21 cellular contexts compared by ENCODE assay signal in genomic region chr11:1077417-1078119, GRCh38. TPM values are rescaled to one million over a fixed set of nuclear protein-coding genes. Genes with fewer than 3 reads are reported as not detected.
DNase-seq lines count a peak whose midpoint lies in the region; ATAC-seq and TF ChIP-seq lines count a peak whose summit lies in the region.
"Had no signal": no experiment of that assay in that cellular context is flagged by ENCODE, and none has a peak within 500 bp of the region (broad histone marks: within the 10 kb centered on the region; RNA-seq: fewer than 3 reads in every experiment).

No MANE protein-coding gene starts in this region.

- peak overlapping the region; percentile 19 for H3K4me3 ChIP-seq in colonic mucosa
- no peak overlapping the region for H3K4me3 ChIP-seq in neuronal stem cell (ENCODE audit: low read length in 2 of 2)
- H3K4me3 ChIP-seq: BLaER1, breast epithelium had no signal

- intact Hi-C loops in CD14-positive monocyte (cut with micrococcal nuclease) (no loop called here), colonic mucosa (cut with DNase I) (no loop called here)

- H2BK120ac ChIP-seq in neuronal stem cell (ENCODE audit: low read depth, low read length) = peak overlapping the region; percentile 87

- DNase-seq in activated CD4-positive, alpha-beta T cell treated with anti-CD3 and anti-CD28 coated beads for 1 hour = peak; percentile 6
- no peak for DNase-seq in activated CD4-positive, alpha-beta T cell treated with anti-CD3 and anti-CD28 coated beads, Interleukin-2, amount 10 ng/mL, durations not matched to agents 7 days and 5 days
- DNase-seq in CD14-positive monocyte (ENCODE audit: low spot score) (peak; percentile 37), colonic mucosa (no peak), neuronal stem cell (ENCODE audit: low spot score) (no peak), DMS153 (lab: John Stamatoyannopoulos, UW) (no peak)
- no peak for DNase-seq in stimulated activated effector memory CD8-positive, alpha-beta T cell treated with anti-CD3 and anti-CD28 coated beads, Interleukin-12 subunit alpha, Interleukin-12 subunit beta, amount 100 ng/mL, for 72 hours (ENCODE audit: low spot score in 2 of 2)
- DNase-seq: activated CD4-positive, CD25-positive, alpha-beta regulatory T cell; kidney glomerular epithelial cell; NCI-H187; nephron progenitor cell; small intestine; stimulated activated CD4-positive, alpha-beta T cell treated with anti-CD3 and anti-CD28 coated beads, Interleukin-4, amount 100 ng/mL, for 24 hours; trophoblast cell had no signal

- H3K18ac ChIP-seq in neuronal stem cell (ENCODE audit: low read length) = peak overlapping the region; percentile 80

- peak overlapping the region; percentile 82 for H3K14ac ChIP-seq in neuronal stem cell (ENCODE audit: low read length)

- no peak for ATAC-seq in stimulated activated effector memory CD8-positive, alpha-beta T cell treated with anti-CD3 and anti-CD28 coated beads, Interleukin-12 subunit alpha, Interleukin-12 subunit beta, amount 100 ng/mL, for 72 hours
- no peak for ATAC-seq in GM21529 (IDR thresholded peaks at IDR 0.05; ENCODE audit: unreplicated experiment)

- no peak overlapping the region for H3K27ac Mint-ChIP-seq in activated CD4-positive, alpha-beta T cell treated with anti-CD3 and anti-CD28 coated beads, Interleukin-2, amount 10 ng/mL, durations not matched to agents 7 days and 5 days
- no peak overlapping the region for H3K27ac Mint-ChIP-seq in CD14-positive monocyte
- H3K27ac Mint-ChIP-seq in stimulated activated effector memory CD8-positive, alpha-beta T cell treated with anti-CD3 and anti-CD28 coated beads, Interleukin-12 subunit alpha, Interleukin-12 subunit beta, amount 100 ng/mL, for 72 hours = no peak overlapping the region
- H3K27ac Mint-ChIP-seq: activated T-helper 2 cell treated with anti-CD3 and anti-CD28 coated beads, Interferon-gamma antibody, Interleukin-2, Interleukin-4, amounts not matched to agents 10 μg/mL and 5 μg/mL and 100 μg/mL, durations not matched to agents 14 hours and 24 hours and 36 hours; nephron progenitor cell had no signal

- H3K36me3 Mint-ChIP-seq in activated CD4-positive, alpha-beta T cell treated with anti-CD3 and anti-CD28 coated beads, Interleukin-2, amount 10 ng/mL, durations not matched to agents 7 days and 5 days (ENCODE audit: low read depth) = no peaks in the 10 kb centered on the region
- no peaks in the 10 kb centered on the region for H3K36me3 Mint-ChIP-seq in CD14-positive monocyte
- H3K36me3 Mint-ChIP-seq in stimulated activated effector memory CD8-positive, alpha-beta T cell treated with anti-CD3 and anti-CD28 coated beads, Interleukin-12 subunit alpha, Interleukin-12 subunit beta, amount 100 ng/mL, for 72 hours = no peaks in the 10 kb centered on the region

- H2AFZ ChIP-seq in neuronal stem cell (ENCODE audit: low read length) = no peak overlapping the region

- no peak overlapping the region for H4K91ac ChIP-seq in neuronal stem cell (ENCODE audit: low read depth, low read length, poor library complexity)

- no peak overlapping the region for H3K4ac ChIP-seq in neuronal stem cell (ENCODE audit: low read length)

- peak overlapping the region; percentile 98 for H2BK15ac ChIP-seq in neuronal stem cell (ENCODE audit: low read length)

- no peaks in the 10 kb centered on the region for H3K79me1 ChIP-seq in neuronal stem cell (ENCODE audit: low read depth, low read length)

- H3K23ac ChIP-seq in neuronal stem cell (ENCODE audit: low read depth, low read length, poor library complexity) = no peak overlapping the region

- no peak overlapping the region for H2BK12ac ChIP-seq in neuronal stem cell (ENCODE audit: low read length)

- no peak overlapping the region for H3K27ac ChIP-seq in colonic mucosa
- H3K27ac ChIP-seq in neuronal stem cell (replicated peaks; ENCODE audit: low read length) = no peak overlapping the region
- H3K27ac ChIP-seq: BLaER1, breast epithelium had no signal

- no CpG with 5 or more reads among the region's 33 CpGs for WGBS in neuronal stem cell (ENCODE audit: extremely low coverage in 2 of 2, insufficient read length in 2 of 2, insufficient replicate concordance in 1 of 2), 2 donors

- peak overlapping the region; percentile 91 for H2AK5ac ChIP-seq in neuronal stem cell (ENCODE audit: low read depth, low read length)

- H4K8ac ChIP-seq in neuronal stem cell (ENCODE audit: low read depth, low read length) = no peak overlapping the region

- H3K4me2 ChIP-seq in neuronal stem cell (ENCODE audit: insufficient read depth, low read length, poor library complexity, severe bottlenecking) = no peak overlapping the region
- H3K4me2 ChIP-seq: BLaER1 had no signal

- H2BK5ac ChIP-seq in neuronal stem cell (ENCODE audit: low read length) = peak overlapping the region; percentile 66

- H3K27me3 ChIP-seq in colonic mucosa = no peaks in the 10 kb centered on the region
- H3K27me3 ChIP-seq in neuronal stem cell (ENCODE audit: control insufficient read depth in 3 of 3, insufficient read depth in 3 of 3, low read depth in 1 of 3, low read length in 3 of 3) = no peaks in the 10 kb centered on the region
- H3K27me3 ChIP-seq: BLaER1 had no signal

- CTCF ChIA-PET in activated CD4-positive, alpha-beta T cell treated with anti-CD3 and anti-CD28 coated beads, Interleukin-2, amount 10 ng/mL, durations not matched to agents 7 days and 5 days (lab: Charles Lee) = interaction anchor here (0.5 kb wide), 1 partner anchor 428 kb away, joined by 4 read pairs; no protein-coding TSS in a partner anchor

- peaks cover 16% of the 10 kb centered on the region for H3K4me1 ChIP-seq in colonic mucosa
- H3K4me1 ChIP-seq in neuronal stem cell (ENCODE audit: control insufficient read depth in 2 of 2, insufficient read depth in 1 of 2, low read depth in 1 of 2, low read length in 2 of 2) = peaks cover 2 to 11% of the 10 kb centered on the region in 2 donors
- H3K4me1 ChIP-seq: Caco-2 had no signal

- POLR2A ChIA-PET in activated CD4-positive, alpha-beta T cell treated with anti-CD3 and anti-CD28 coated beads, Interleukin-2, amount 10 ng/mL, durations not matched to agents 7 days and 5 days (lab: Charles Lee) = no interaction called here

- H3K9me3 Mint-ChIP-seq in activated CD4-positive, alpha-beta T cell treated with anti-CD3 and anti-CD28 coated beads, Interleukin-2, amount 10 ng/mL, durations not matched to agents 7 days and 5 days = no peaks in the 10 kb centered on the region
- H3K9me3 Mint-ChIP-seq in CD14-positive monocyte = peaks cover 0 to 2% (median 0%) of the 10 kb centered on the region in 7 donors
- H3K9me3 Mint-ChIP-seq in stimulated activated effector memory CD8-positive, alpha-beta T cell treated with anti-CD3 and anti-CD28 coated beads, Interleukin-12 subunit alpha, Interleukin-12 subunit beta, amount 100 ng/mL, for 72 hours = no peaks in the 10 kb centered on the region
- H3K9me3 Mint-ChIP-seq: activated T-helper 2 cell treated with anti-CD3 and anti-CD28 coated beads, Interferon-gamma antibody, Interleukin-2, Interleukin-4, amounts not matched to agents 10 μg/mL and 5 μg/mL and 100 μg/mL, durations not matched to agents 14 hours and 24 hours and 36 hours; nephron progenitor cell had no signal

- H3K27me3 Mint-ChIP-seq in activated CD4-positive, alpha-beta T cell treated with anti-CD3 and anti-CD28 coated beads, Interleukin-2, amount 10 ng/mL, durations not matched to agents 7 days and 5 days = no peaks in the 10 kb centered on the region
- no peaks in the 10 kb centered on the region for H3K27me3 Mint-ChIP-seq in CD14-positive monocyte (ENCODE audit: low read depth in 3 of 3)

- TF ChIP-seq CTCF in CD14-positive monocyte (IDR thresholded peaks at IDR 0.05) (no peak), colonic mucosa (IDR thresholded peaks at IDR 0.05) (no peak)

- H3K36me3 ChIP-seq in colonic mucosa = no peaks in the 10 kb centered on the region
- H3K36me3 ChIP-seq in neuronal stem cell (replicated peaks in 1 of 2; ENCODE audit: control insufficient read depth in 2 of 2, insufficient read depth in 2 of 2, low read length in 2 of 2) = no peaks in the 10 kb centered on the region
- H3K36me3 ChIP-seq: BLaER1, breast epithelium had no signal

- H3K9ac ChIP-seq in colonic mucosa (ENCODE audit: low read depth in 2 of 2, low read length in 2 of 2) (peak overlapping the region in 1 of 2 donors; percentile 19), neuronal stem cell (ENCODE audit: low read depth, low read length, poor library complexity) (peak overlapping the region; percentile 44)
- H3K9ac ChIP-seq: BLaER1 had no signal

- no peaks in the 10 kb centered on the region for H3K4me1 Mint-ChIP-seq in activated CD4-positive, alpha-beta T cell treated with anti-CD3 and anti-CD28 coated beads, Interleukin-2, amount 10 ng/mL, durations not matched to agents 7 days and 5 days
- peaks cover 6% of the 10 kb centered on the region for H3K4me1 Mint-ChIP-seq in CD14-positive monocyte
- no peaks in the 10 kb centered on the region for H3K4me1 Mint-ChIP-seq in stimulated activated effector memory CD8-positive, alpha-beta T cell treated with anti-CD3 and anti-CD28 coated beads, Interleukin-12 subunit alpha, Interleukin-12 subunit beta, amount 100 ng/mL, for 72 hours

- no peaks in the 10 kb centered on the region for H3K9me3 ChIP-seq in colonic mucosa
- H3K9me3 ChIP-seq in neuronal stem cell (replicated peaks in 1 of 2; ENCODE audit: control insufficient read depth in 2 of 2, insufficient read depth in 1 of 2, low read depth in 1 of 2, low read length in 2 of 2) = no peaks in the 10 kb centered on the region
- H3K9me3 ChIP-seq: BLaER1, breast epithelium, Caco-2 had no signal

- H3K4me3 Mint-ChIP-seq in activated CD4-positive, alpha-beta T cell treated with anti-CD3 and anti-CD28 coated beads, Interleukin-2, amount 10 ng/mL, durations not matched to agents 7 days and 5 days = no peak overlapping the region
- no peak overlapping the region for H3K4me3 Mint-ChIP-seq in CD14-positive monocyte
- no peak overlapping the region for H3K4me3 Mint-ChIP-seq in stimulated activated effector memory CD8-positive, alpha-beta T cell treated with anti-CD3 and anti-CD28 coated beads, Interleukin-12 subunit alpha, Interleukin-12 subunit beta, amount 100 ng/mL, for 72 hours
- H3K4me3 Mint-ChIP-seq: nephron progenitor cell had no signal

RNA-seq across cellular contexts. Expression of gene MUC2, which starts 2.9 kb away (rescaled TPM):
- total RNA-seq in activated CD4-positive, alpha-beta T cell treated with anti-CD3 and anti-CD28 coated beads, Interleukin-2, amount 10 ng/mL, durations not matched to agents 7 days and 5 days = not detected
- polyA plus RNA-seq in CD14-positive monocyte = not detected
- total RNA-seq in colonic mucosa = 1,000 to 10,000 TPM; 1,230 to 1,438 TPM
- polyA plus RNA-seq in neuronal stem cell (2013, experiment 1 of 2) = not detected
- under 0.01 TPM for polyA plus RNA-seq in neuronal stem cell (2013, experiment 2 of 2)
- total RNA-seq: activated CD8-positive, alpha-beta memory T cell treated with anti-CD3 and anti-CD28 coated beads for 36 hours; activated T-helper 2 cell treated with anti-CD3 and anti-CD28 coated beads, Interferon-gamma antibody, Interleukin-2, Interleukin-4, amounts not matched to agents 10 μg/mL and 5 μg/mL and 100 μg/mL, durations not matched to agents 14 hours and 24 hours and 36 hours; Daoy had no signal

RNA-seq across cellular contexts. Expression of gene MUC6, which starts 41.0 kb away (rescaled TPM):
- total RNA-seq in activated CD4-positive, alpha-beta T cell treated with anti-CD3 and anti-CD28 coated beads, Interleukin-2, amount 10 ng/mL, durations not matched to agents 7 days and 5 days = not detected
- not detected for polyA plus RNA-seq in CD14-positive monocyte
- total RNA-seq in colonic mucosa = under 1 TPM in 1 of 2 donors, not detected in 1; 0.10 TPM
- polyA plus RNA-seq in neuronal stem cell (2013, experiment 1 of 2) = not detected
- polyA plus RNA-seq in neuronal stem cell (2013, experiment 2 of 2) = not detected
- total RNA-seq: activated CD8-positive, alpha-beta memory T cell treated with anti-CD3 and anti-CD28 coated beads for 36 hours; activated T-helper 2 cell treated with anti-CD3 and anti-CD28 coated beads, Interferon-gamma antibody, Interleukin-2, Interleukin-4, amounts not matched to agents 10 μg/mL and 5 μg/mL and 100 μg/mL, durations not matched to agents 14 hours and 24 hours and 36 hours; Caco-2; Daoy had no signal

Comparison
In these comparisons a context has a peak if more than half of its experiments do, and no peak if none do; other contexts are left out.
1. DNase-seq: peak in activated CD4-positive, alpha-beta T cell treated with anti-CD3 and anti-CD28 coated beads for 1 hour (single experiment) and CD14-positive monocyte (single experiment); none in activated CD4-positive, alpha-beta T cell treated with anti-CD3 and anti-CD28 coated beads, Interleukin-2, amount 10 ng/mL, durations not matched to agents 7 days and 5 days (single experiment), colonic mucosa (single experiment), neuronal stem cell (single experiment), DMS153 (single experiment) and stimulated activated effector memory CD8-positive, alpha-beta T cell treated with anti-CD3 and anti-CD28 coated beads, Interleukin-12 subunit alpha, Interleukin-12 subunit beta, amount 100 ng/mL, for 72 hours (0 of 2).
2. RNA of gene MUC2, which starts 2.9 kb away (total RNA-seq): 1,230 to 1,438 TPM in colonic mucosa; not detected in activated CD4-positive, alpha-beta T cell treated with anti-CD3 and anti-CD28 coated beads, Interleukin-2, amount 10 ng/mL, durations not matched to agents 7 days and 5 days; every median in the first group is over 1,000 times any median in the second.